In the genomic region with DNA sequence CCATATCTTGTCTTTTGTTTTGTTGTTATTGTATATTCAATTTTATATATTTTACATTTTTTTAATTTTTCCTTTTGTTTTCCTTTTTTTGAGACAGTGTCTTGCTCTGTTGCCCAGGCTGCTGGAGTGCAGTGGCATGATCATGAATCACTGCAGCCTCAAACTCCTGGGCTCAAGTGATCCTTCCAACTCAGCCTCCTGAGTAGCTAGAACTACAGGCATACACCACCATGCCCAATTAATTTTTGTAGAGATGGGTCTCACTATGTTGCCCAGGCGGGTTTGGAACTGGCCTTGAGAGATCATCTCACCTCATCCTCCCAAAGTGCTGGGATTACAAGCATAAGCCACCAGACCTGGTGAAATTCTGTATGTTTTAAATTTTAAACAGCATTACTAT, we compare ENCODE assay signal across 8 cellular contexts.
"Had no signal": no experiment of that assay in that cellular context is flagged by ENCODE, and none has a peak within 500 bp of the region (broad histone marks: within the 10 kb centered on the region; RNA-seq: fewer than 3 reads in every experiment).

No MANE protein-coding gene starts in this region.

- H3K4me3 ChIP-seq: K562 had no signal

- H3K9ac ChIP-seq: KMS-11 had no signal

- H3K4me2 ChIP-seq: KMS-11 had no signal

- H3K4me3 Mint-ChIP-seq: IgD-negative memory B cell had no signal

- H3K9me3 Mint-ChIP-seq: IgD-negative memory B cell had no signal

- DNase-seq: IMR-90, KBM-7, KG1 had no signal

- H3K27ac ChIP-seq: HL-60, KMS-11 had no signal

- H3K36me3 Mint-ChIP-seq: IgD-negative memory B cell had no signal

- H3K27ac Mint-ChIP-seq: IgD-negative memory B cell had no signal

- ATAC-seq: HepG2, K562 had no signal

- H3K4me1 Mint-ChIP-seq: IgD-negative memory B cell had no signal
